Comparison of ENCODE assay signal across 1 cellular context in genomic region chr12:47783821-47784819, GRCh38.
TF ChIP-seq lines count a peak whose summit lies in the region.

No MANE protein-coding gene starts in this region.

TF ChIP-seq in K562, 482 proteins besides CTCF, POLR2A, EP300 and RAD21:
- TF ChIP-seq ZNF518B (CRISPR knock-in tag; IDR thresholded peaks at IDR 0.05) (no peak), SRSF3 (IDR thresholded peaks at IDR 0.05; ENCODE audit: insufficient read depth, low read length) (no peak), AFF1 (IDR thresholded peaks at IDR 0.05; ENCODE audit: low read depth in 1 of 2, partially characterized antibody in 2 of 2) (no peak), POLR2G (IDR thresholded peaks at IDR 0.05; ENCODE audit: low read depth, low read length) (peak; percentile 80), POLR2H (tag; IDR thresholded peaks at IDR 0.05; ENCODE audit: low read depth) (no peak), RBM22 (IDR thresholded peaks at IDR 0.05; ENCODE audit: low read depth, low read length, poor library complexity, severe bottlenecking) (peak; percentile 83), ZNF316 (IDR thresholded peaks at IDR 0.05) (no peak), RBFOX2 (IDR thresholded peaks at IDR 0.05; ENCODE audit: low read depth, low read length) (peak; percentile 18; the same call in 1 of the 2 replicates)
TF ChIP-seq in K562: peak in this region for 3.
